In genomic region chr19:2271516-2272103, GRCh38 we compare ENCODE assay signal across 8 cellular contexts. TPM values are rescaled to one million over a fixed set of nuclear protein-coding genes. Genes with fewer than 3 reads are reported as not detected.
DNase-seq lines count a peak whose midpoint lies in the region; ATAC-seq and TF ChIP-seq lines count a peak whose summit lies in the region.

No MANE protein-coding gene starts in this region.

- H3K27ac ChIP-seq in HUES48 (ENCODE audit: low read depth, low read length) (peak overlapping the region; percentile 94), iPS-18a (ENCODE audit: low read length) (no peak overlapping the region), stomach (peak overlapping the region; percentile 96 to 99 (median 98))

- no peak for ATAC-seq in activated naive CD8-positive, alpha-beta T cell treated with anti-CD3 and anti-CD28 coated beads, Interleukin-2, amount 10 ng/mL, durations not matched to agents 7 days and 5 days (ENCODE audit: low read depth)
- no peak for ATAC-seq in HG03565 (IDR thresholded peaks at IDR 0.05; ENCODE audit: unreplicated experiment)

- 21 to 41% (median 24%) methylated on average over 16 to 27 of the region's 27 CpGs for WGBS in stomach, 5 donors

- peak overlapping the region; percentile 90 for H3K4me3 Mint-ChIP-seq in activated naive CD8-positive, alpha-beta T cell treated with anti-CD3 and anti-CD28 coated beads, Interleukin-2, amount 10 ng/mL, durations not matched to agents 7 days and 5 days

- no peaks in the 10 kb centered on the region for H3K9me3 ChIP-seq in HUES48 (ENCODE audit: control insufficient read depth, insufficient read depth, low read length)
- H3K9me3 ChIP-seq in iPS-18a (ENCODE audit: control insufficient read depth, low read depth, low read length), result no peaks in the 10 kb centered on the region
- no peaks in the 10 kb centered on the region for H3K9me3 ChIP-seq in stomach

- TF ChIP-seq EP300 in stomach (IDR thresholded peaks at IDR 0.05), result no peak

- H3K4me3 ChIP-seq in AG09309 (ENCODE audit: control insufficient read depth, low read depth, low read length), result peak overlapping the region; percentile 90
- H3K4me3 ChIP-seq in HUES48 (ENCODE audit: low read depth, low read length), result peak overlapping the region; percentile 100
- peak overlapping the region; percentile 91 for H3K4me3 ChIP-seq in iPS-18a (ENCODE audit: low read length)
- H3K4me3 ChIP-seq in stomach, result peak overlapping the region; percentile 97 to 100 (median 99)

- DNase-seq in AG09309 (ENCODE audit: low read depth) (no peak), stomach (no peak), cerebellar nuclear complex (lab: John Stamatoyannopoulos, UW) (no peak), NCI-H2081 treated with DMSO at 0.1 percent for 48 hours (lab: John Stamatoyannopoulos, UW) (no peak)
- peak; percentile 52 for DNase-seq in activated naive CD8-positive, alpha-beta T cell treated with anti-CD3 and anti-CD28 coated beads, Interleukin-2, amount 10 ng/mL, durations not matched to agents 7 days and 5 days

- H3K4me1 Mint-ChIP-seq in activated naive CD8-positive, alpha-beta T cell treated with anti-CD3 and anti-CD28 coated beads, Interleukin-2, amount 10 ng/mL, durations not matched to agents 7 days and 5 days, result peaks cover 32% of the 10 kb centered on the region

- POLR2A ChIA-PET in activated naive CD8-positive, alpha-beta T cell treated with anti-CD3 and anti-CD28 coated beads, Interleukin-2, amount 10 ng/mL, durations not matched to agents 7 days and 5 days (lab: Charles Lee), result interaction anchor here (0.6 to 7.3 kb wide), 11 partner anchors 10 to 764 kb away, joined by 3 to 71 read pairs (median 4); partner anchors contain the start of genes JSRP1, LSM7, MBD3 and SPPL2B

- H3K4me1 ChIP-seq in HUES48 (ENCODE audit: control insufficient read depth, insufficient read depth, low read length) (no peaks in the 10 kb centered on the region), iPS-18a (ENCODE audit: control insufficient read depth, low read depth, low read length) (peaks cover 3% of the 10 kb centered on the region), stomach (peaks cover 52 to 80% (median 67%) of the 10 kb centered on the region in 4 donors)

- TF ChIP-seq POLR2A in stomach (IDR thresholded peaks at IDR 0.05), result no peak

- no peak for TF ChIP-seq CTCF in AG09309 (IDR thresholded peaks at IDR 0.05; ENCODE audit: control insufficient read depth, insufficient read depth, low read depth, low read length, missing control alignments)
- no peak for TF ChIP-seq CTCF in stomach (IDR thresholded peaks at IDR 0.05)

- no peaks in the 10 kb centered on the region for H3K27me3 ChIP-seq in HUES48 (ENCODE audit: control insufficient read depth, insufficient read depth, low read length)
- no peaks in the 10 kb centered on the region for H3K27me3 ChIP-seq in iPS-18a (ENCODE audit: control insufficient read depth, insufficient read depth, low read length)
- H3K27me3 ChIP-seq in stomach, result no peaks in the 10 kb centered on the region

- intact Hi-C loops in stomach (cut with DNase I; ENCODE audit: low total_unique reads), result loop anchor here (5.0 kb wide), 1 partner anchor 39 kb away; no protein-coding TSS in a partner anchor

- peaks cover 25% of the 10 kb centered on the region for H3K36me3 Mint-ChIP-seq in activated naive CD8-positive, alpha-beta T cell treated with anti-CD3 and anti-CD28 coated beads, Interleukin-2, amount 10 ng/mL, durations not matched to agents 7 days and 5 days

- peaks cover 20% of the 10 kb centered on the region for H3K36me3 ChIP-seq in HUES48 (ENCODE audit: control insufficient read depth, insufficient read depth, low read length)
- H3K36me3 ChIP-seq in iPS-18a (ENCODE audit: control insufficient read depth, low read depth, low read length), result peaks cover 12% of the 10 kb centered on the region
- H3K36me3 ChIP-seq in stomach, result peaks cover 13 to 38% (median 32%) of the 10 kb centered on the region in 4 donors

- no peaks in the 10 kb centered on the region for H3K9me3 Mint-ChIP-seq in activated naive CD8-positive, alpha-beta T cell treated with anti-CD3 and anti-CD28 coated beads, Interleukin-2, amount 10 ng/mL, durations not matched to agents 7 days and 5 days

- peak overlapping the region; percentile 95 for H3K9ac ChIP-seq in HUES48 (ENCODE audit: low read depth, low read length)
- peak overlapping the region; percentile 92 for H3K9ac ChIP-seq in iPS-18a (ENCODE audit: low read length)

- peak overlapping the region; percentile 88 for H3K27ac Mint-ChIP-seq in activated naive CD8-positive, alpha-beta T cell treated with anti-CD3 and anti-CD28 coated beads, Interleukin-2, amount 10 ng/mL, durations not matched to agents 7 days and 5 days

- H3K27me3 Mint-ChIP-seq in activated naive CD8-positive, alpha-beta T cell treated with anti-CD3 and anti-CD28 coated beads, Interleukin-2, amount 10 ng/mL, durations not matched to agents 7 days and 5 days, result no peaks in the 10 kb centered on the region

RNA-seq across cellular contexts. Expression of gene PEAK3, which starts 10.4 kb away (rescaled TPM):
- under 1 TPM in 1 of 2 experiments, not detected in 1; 0.14 TPM for total RNA-seq in activated naive CD8-positive, alpha-beta T cell treated with anti-CD3 and anti-CD28 coated beads, Interleukin-2, amount 10 ng/mL, durations not matched to agents 7 days and 5 days
- 1 to 10 TPM in 1 of 5 donors, under 1 TPM in 1, not detected in 3; 0.87 to 1.4 TPM for total RNA-seq in stomach
- under 1 TPM in 2 of 3 donors, not detected in 1; 0.15 to 0.31 TPM for polyA plus RNA-seq in stomach

RNA-seq across cellular contexts. Expression of gene JSRP1, which starts 15.4 kb away (rescaled TPM):
- 1 to 10 TPM; 1.1 to 1.4 TPM for total RNA-seq in activated naive CD8-positive, alpha-beta T cell treated with anti-CD3 and anti-CD28 coated beads, Interleukin-2, amount 10 ng/mL, durations not matched to agents 7 days and 5 days
- under 1 TPM in 1 of 5 donors, not detected in 4; 0.58 TPM for total RNA-seq in stomach
- under 1 TPM in 2 of 3 donors, not detected in 1; 0.68 to 0.75 TPM for polyA plus RNA-seq in stomach

RNA-seq across cellular contexts. Expression of gene AMH, which starts 22.5 kb away (rescaled TPM):
- 10 to 100 TPM in 1 of 2 experiments, 1 to 10 TPM in 1; 9.7 to 10.4 TPM for total RNA-seq in activated naive CD8-positive, alpha-beta T cell treated with anti-CD3 and anti-CD28 coated beads, Interleukin-2, amount 10 ng/mL, durations not matched to agents 7 days and 5 days
- total RNA-seq in stomach, result 1 to 10 TPM in 2 of 5 donors, under 1 TPM in 1, not detected in 2; 0.45 to 2.0 (median 1.1) TPM
- polyA plus RNA-seq in stomach, result 1 to 10 TPM in 1 of 3 donors, under 1 TPM in 2; 0.50 to 1.5 (median 0.61) TPM

RNA-seq across cellular contexts. Expression of gene SF3A2, which starts 35.0 kb away (rescaled TPM):
- 100 to 1,000 TPM; 171 TPM for total RNA-seq in activated naive CD8-positive, alpha-beta T cell treated with anti-CD3 and anti-CD28 coated beads, Interleukin-2, amount 10 ng/mL, durations not matched to agents 7 days and 5 days
- total RNA-seq in stomach, result 100 to 1,000 TPM in 1 of 5 donors, 10 to 100 TPM in 4; 25.8 to 214 (median 33.9) TPM
- 10 to 100 TPM; 33.3 to 42.4 (median 40.2) TPM for polyA plus RNA-seq in stomach

RNA-seq across cellular contexts. Expression of gene PLEKHJ1, which starts 35.5 kb away (rescaled TPM):
- 10 to 100 TPM; 69.8 to 71.3 TPM for total RNA-seq in activated naive CD8-positive, alpha-beta T cell treated with anti-CD3 and anti-CD28 coated beads, Interleukin-2, amount 10 ng/mL, durations not matched to agents 7 days and 5 days
- 100 to 1,000 TPM in 2 of 5 donors, 10 to 100 TPM in 3; 22.2 to 459 (median 96.9) TPM for total RNA-seq in stomach
- polyA plus RNA-seq in stomach, result 100 to 1,000 TPM; 113 to 173 (median 132) TPM
